Comparison of ENCODE assay signal across 15 cellular contexts in genomic region chr5:133896873-133897272, GRCh38.
A peak's percentile ranks its signal among the peaks of the same experiment; 100 is the strongest.
DNase-seq lines count a peak whose midpoint lies in the region; ATAC-seq, FAIRE-seq and TF ChIP-seq lines count a peak whose summit lies in the region.
"Had no signal": no experiment of that assay in that cellular context is flagged by ENCODE, and none has a peak within 500 bp of the region (broad histone marks: within the 10 kb centered on the region; RNA-seq: fewer than 3 reads in every experiment).

No MANE protein-coding gene starts in this region.

- H3K36me3 Mint-ChIP-seq in T-helper 17 cell (ENCODE audit: low read depth) = no peaks in the 10 kb centered on the region
- no peaks in the 10 kb centered on the region for H3K36me3 Mint-ChIP-seq in neural progenitor cell
- H3K36me3 Mint-ChIP-seq: IgD-negative memory B cell had no signal

- H4K20me1 ChIP-seq in neural progenitor cell (ENCODE audit: low read depth) = no peaks in the 10 kb centered on the region

- no peak overlapping the region for H3K27ac ChIP-seq in neural progenitor cell
- H3K27ac ChIP-seq: A549 had no signal

- no peak for TF ChIP-seq CTCF in D721Med (IDR thresholded peaks at IDR 0.05; ENCODE audit: insufficient read depth, missing control alignments)
- no peak for TF ChIP-seq CTCF in neural progenitor cell (IDR thresholded peaks at IDR 0.05)

- H3K4me1 Mint-ChIP-seq in T-helper 17 cell (no peaks in the 10 kb centered on the region), neural progenitor cell (peaks cover 16% of the 10 kb centered on the region)

- FAIRE-seq in D721Med (lab: Jason Lieb, UNC) = no peak
- FAIRE-seq in urothelium cell line (lab: Jason Lieb, UNC) = peak; percentile 13
- FAIRE-seq: A549, G401.6, H1 had no signal

- H3K9ac ChIP-seq in neural progenitor cell = no peak overlapping the region

- no peaks in the 10 kb centered on the region for H3K4me1 ChIP-seq in neural progenitor cell
- H3K4me1 ChIP-seq: A549, HAP-1 had no signal

- H3K9me3 ChIP-seq in T-helper 17 cell (ENCODE audit: control insufficient read depth, low read length, poor library complexity, severe bottlenecking) (no peaks in the 10 kb centered on the region), neural progenitor cell (ENCODE audit: low read depth) (no peaks in the 10 kb centered on the region)
- H3K9me3 ChIP-seq: A549, HAP-1 had no signal

- H3K79me2 ChIP-seq in neural progenitor cell (ENCODE audit: low read depth) = no peaks in the 10 kb centered on the region

- H3K27me3 ChIP-seq in neural progenitor cell = no peaks in the 10 kb centered on the region

- H2AFZ ChIP-seq in neural progenitor cell (replicated peaks) = no peak overlapping the region

- H3K27ac Mint-ChIP-seq in T-helper 17 cell (no peak overlapping the region), neural progenitor cell (peak overlapping the region; percentile 13)
- H3K27ac Mint-ChIP-seq: CD4-positive, alpha-beta T cell had no signal

- DNase-seq in D721Med (ENCODE audit: insufficient read length, low spot score) (peak; percentile 8), T-helper 17 cell (no peak), neural progenitor cell (ENCODE audit: low spot score) (no peak), urothelium cell line (ENCODE audit: low spot score) (no peak), EL (no peak), hippocampal formation (lab: John Stamatoyannopoulos, UW) (no peak)
- DNase-seq: Calu3; CD4-positive, alpha-beta T cell; DMS79 had no signal

- H3K36me3 ChIP-seq in neural progenitor cell = no peaks in the 10 kb centered on the region
- H3K36me3 ChIP-seq: HAP-1 had no signal

- no peak for ATAC-seq in T-helper 17 cell
- ATAC-seq in GM18511 (IDR thresholded peaks at IDR 0.05; ENCODE audit: unreplicated experiment) = no peak
- ATAC-seq: A549 had no signal

- H3F3A ChIP-seq in neural progenitor cell (ENCODE audit: low read depth) = no peaks in the 10 kb centered on the region

- H3K27me3 Mint-ChIP-seq in T-helper 17 cell = peaks cover 23% of the 10 kb centered on the region
- peaks cover 2% of the 10 kb centered on the region for H3K27me3 Mint-ChIP-seq in neural progenitor cell (ENCODE audit: insufficient read depth, low read depth)
- H3K27me3 Mint-ChIP-seq: CD4-positive, alpha-beta T cell; IgD-negative memory B cell had no signal

- no peaks in the 10 kb centered on the region for H3K9me3 Mint-ChIP-seq in neural progenitor cell
- H3K9me3 Mint-ChIP-seq: CD4-positive, alpha-beta T cell; IgD-negative memory B cell had no signal

- H3K4me3 Mint-ChIP-seq in T-helper 17 cell = peak overlapping the region; percentile 0
- H3K4me3 Mint-ChIP-seq in neural progenitor cell = no peak overlapping the region
- H3K4me3 Mint-ChIP-seq: CD4-positive, alpha-beta T cell; IgD-negative memory B cell had no signal

- no peak overlapping the region for H3K4me2 ChIP-seq in neural progenitor cell
- H3K4me2 ChIP-seq: A549 had no signal

- H3K4me3 ChIP-seq in neural progenitor cell = no peak overlapping the region
- H3K4me3 ChIP-seq: A549, HAP-1 had no signal
